15 cellular contexts compared by ENCODE assay signal in genomic region chr16:87238371-87238715, GRCh38.
DNase-seq lines count a peak whose midpoint lies in the region; ATAC-seq and TF ChIP-seq lines count a peak whose summit lies in the region.
"Had no signal": no experiment of that assay in that cellular context is flagged by ENCODE, and none has a peak within 500 bp of the region (broad histone marks: within the 10 kb centered on the region; RNA-seq: fewer than 3 reads in every experiment).

No MANE protein-coding gene starts in this region.

- H3K18ac ChIP-seq in trophoblast cell (ENCODE audit: low read length), result no peak overlapping the region

- H3K9me2 ChIP-seq in Loucy (replicated peaks; ENCODE audit: low read depth, low read length), result no peaks in the 10 kb centered on the region

- peak overlapping the region; percentile 37 for H3K14ac ChIP-seq in trophoblast cell (ENCODE audit: low read length)

- no peaks in the 10 kb centered on the region for H4K20me1 ChIP-seq in Loucy (ENCODE audit: insufficient read depth, low read length, poor library complexity, severe bottlenecking)

- H3K79me2 ChIP-seq in Loucy (ENCODE audit: insufficient read depth, low read length) (no peaks in the 10 kb centered on the region), trophoblast cell (ENCODE audit: control insufficient read depth, insufficient read depth, low read length, poor library complexity) (peaks cover 1% of the 10 kb centered on the region)

- no CpG with 5 or more reads among the region's 6 CpGs for WGBS in trophoblast cell (ENCODE audit: extremely low coverage, insufficient coverage, insufficient read length)

- H3K27me3 ChIP-seq in Loucy (ENCODE audit: insufficient read depth, low read length, poor library complexity, severe bottlenecking) (no peaks in the 10 kb centered on the region), trophoblast cell (ENCODE audit: insufficient read depth, low read length) (no peaks in the 10 kb centered on the region), dorsolateral prefrontal cortex (peaks cover 0 to 7% (median 0%) of the 10 kb centered on the region in 45 donors)

- no peaks in the 10 kb centered on the region for H3K36me3 ChIP-seq in Loucy (ENCODE audit: insufficient read depth, low read length)
- no peaks in the 10 kb centered on the region for H3K36me3 ChIP-seq in trophoblast cell (ENCODE audit: control insufficient read depth in 1 of 2, insufficient read depth in 2 of 2, low read length in 2 of 2)
- H3K36me3 ChIP-seq: BE2C had no signal

- H3K9me3 ChIP-seq in Loucy (ENCODE audit: insufficient read depth, low read depth, low read length) (no peaks in the 10 kb centered on the region), trophoblast cell (ENCODE audit: insufficient read depth, low read depth, low read length) (peaks cover 4% of the 10 kb centered on the region)
- H3K9me3 ChIP-seq: BE2C, Caco-2 had no signal

- H4K8ac ChIP-seq in trophoblast cell (ENCODE audit: low read depth, low read length), result no peak overlapping the region

- peaks cover 21% of the 10 kb centered on the region for H3K79me1 ChIP-seq in trophoblast cell (ENCODE audit: low read length)

- no peak overlapping the region for H3K23ac ChIP-seq in trophoblast cell (ENCODE audit: low read length)

- TF ChIP-seq CTCF in Loucy (conservative IDR thresholded peaks at IDR 0.05; ENCODE audit: low read length) (no peak), RWPE1 (conservative IDR thresholded peaks at IDR 0.05; ENCODE audit: low read depth) (no peak), dorsolateral prefrontal cortex (IDR thresholded peaks at IDR 0.05 in 54 of 56, conservative IDR thresholded peaks at IDR 0.05 in 2 of 56; ENCODE audit: low read depth in 1 of 56, partially characterized antibody in 56 of 56) (no peak)

- no peak overlapping the region for H3K4me3 ChIP-seq in Loucy (ENCODE audit: low read length, poor library complexity, severe bottlenecking)
- H3K4me3 ChIP-seq in trophoblast cell (ENCODE audit: low read depth, low read length), result no peak overlapping the region
- H3K4me3 ChIP-seq in dorsolateral prefrontal cortex, result no peak overlapping the region
- H3K4me3 ChIP-seq: GM12878, GM23248 had no signal

- no peak overlapping the region for H2BK5ac ChIP-seq in trophoblast cell (ENCODE audit: low read depth, low read length, poor library complexity)

- peak overlapping the region; percentile 74 for H2BK12ac ChIP-seq in trophoblast cell (ENCODE audit: low read length)

- H2AFZ ChIP-seq in Loucy (ENCODE audit: low read length) (no peak overlapping the region), trophoblast cell (ENCODE audit: insufficient read depth, low read length, poor library complexity) (no peak overlapping the region)
- H2AFZ ChIP-seq: GM23248 had no signal

- H2BK120ac ChIP-seq in trophoblast cell (ENCODE audit: insufficient read depth, low read length, poor library complexity), result peak overlapping the region; percentile 56

- H3K4me1 ChIP-seq in Loucy (ENCODE audit: insufficient read depth, low read length, poor library complexity, severe bottlenecking) (peaks cover 54% of the 10 kb centered on the region), trophoblast cell (ENCODE audit: control insufficient read depth in 1 of 2, insufficient read depth in 2 of 2, low read length in 2 of 2) (peaks cover 14 to 29% of the 10 kb centered on the region in 2 experiments)
- H3K4me1 ChIP-seq: BE2C had no signal

- H3K27ac ChIP-seq in RWPE1 (peak overlapping the region; percentile 29; the same call in 1 of the 2 replicates), trophoblast cell (ENCODE audit: low read depth, low read length) (no peak overlapping the region), dorsolateral prefrontal cortex (no peak overlapping the region)
- H3K27ac ChIP-seq: GM23248 had no signal

- H3K4me2 ChIP-seq in Loucy (ENCODE audit: low read depth, low read length, poor library complexity, severe bottlenecking) (no peak overlapping the region), trophoblast cell (ENCODE audit: low read length) (no peak overlapping the region)

- intact Hi-C loops in dorsolateral prefrontal cortex (cut with DNase I), result no loop called here

- H3K4ac ChIP-seq in trophoblast cell (ENCODE audit: low read depth, low read length), result no peak overlapping the region

- POLR2A ChIA-PET in RWPE1 (lab: Yijun Ruan, JAX; ENCODE audit: low non-redundant PET), result no interaction called here

- peak overlapping the region; percentile 63 for H4K91ac ChIP-seq in trophoblast cell (ENCODE audit: low read depth, low read length)

- no peak overlapping the region for H2AK5ac ChIP-seq in trophoblast cell (ENCODE audit: low read length)

- H3K9ac ChIP-seq in Loucy (ENCODE audit: low read depth, low read length, poor library complexity, severe bottlenecking) (peak overlapping the region; percentile 73), trophoblast cell (ENCODE audit: low read length) (no peak overlapping the region)
- H3K9ac ChIP-seq: GM23248 had no signal

- H4K12ac ChIP-seq in trophoblast cell (ENCODE audit: low read depth, low read length), result no peak overlapping the region

- H3F3A ChIP-seq in Loucy (ENCODE audit: low read depth), result no peaks in the 10 kb centered on the region

- CTCF ChIA-PET in RWPE1 (lab: Yijun Ruan, JAX), result interaction anchor here (0.5 kb wide), 1 partner anchor 161 kb away, joined by 3 read pairs; no protein-coding TSS in a partner anchor

- DNase-seq in D341Med (ENCODE audit: low spot score) (peak; percentile 61), RWPE1 (ENCODE audit: low spot score) (no peak), trophoblast cell (no peak), dorsolateral prefrontal cortex (no peak)
- no peak for DNase-seq in effector CD8-positive, alpha-beta T cell (lab: John Stamatoyannopoulos, UW)
- DNase-seq: BE2C; CD8-positive, alpha-beta memory T cell; DMS 273 treated with DMSO at 0.1 percent for 48 hours; GM23248; KG1 had no signal

- ATAC-seq in GM19324 (IDR thresholded peaks at IDR 0.05; ENCODE audit: low FRiP score, unreplicated experiment), result no peak
- no peak for ATAC-seq in GM18511 (IDR thresholded peaks at IDR 0.05; ENCODE audit: unreplicated experiment)
- ATAC-seq: GM12878 had no signal
